8 cellular contexts compared by ENCODE assay signal in the genomic region with DNA sequence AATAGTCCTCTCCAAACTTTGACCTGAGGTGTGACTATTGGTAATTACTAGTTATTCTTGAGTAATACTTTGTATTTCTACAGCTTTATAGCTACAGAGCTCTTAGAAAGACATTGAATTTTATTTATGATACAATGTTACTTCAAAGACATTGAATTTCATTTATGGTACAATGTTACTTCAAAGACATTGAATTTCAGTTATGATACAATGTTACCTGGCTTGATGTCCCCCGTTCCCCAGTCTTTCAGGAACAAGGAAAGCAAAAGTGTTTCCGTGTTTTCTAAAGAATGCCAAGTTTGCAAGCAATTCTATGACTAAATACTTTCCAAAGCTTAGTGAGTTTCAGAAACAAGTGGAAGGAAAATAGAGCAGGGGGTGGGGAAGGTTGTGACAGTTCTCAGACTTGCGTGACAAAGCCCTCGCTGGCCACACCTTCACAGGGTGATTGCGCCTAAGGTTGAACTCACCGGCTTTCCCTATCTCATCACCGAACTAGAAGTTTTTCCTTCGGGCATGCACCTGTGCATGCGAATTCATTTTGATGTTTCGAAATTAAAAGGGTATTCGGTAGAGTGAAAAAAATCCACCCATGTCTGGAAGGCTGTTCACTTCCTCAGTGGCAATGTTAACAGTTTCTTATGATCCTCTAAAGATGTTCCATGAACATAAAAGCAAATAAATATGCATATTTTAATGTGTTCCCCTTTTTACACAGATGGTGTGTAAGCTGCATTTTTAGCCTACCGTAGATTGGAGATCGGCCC. TPM values are rescaled to one million over a fixed set of nuclear protein-coding genes. Genes with fewer than 3 reads are reported as not detected.
DNase-seq lines count a peak whose midpoint lies in the region; ATAC-seq and TF ChIP-seq lines count a peak whose summit lies in the region.

No MANE protein-coding gene starts in this region.

- H3K36me3 ChIP-seq in mesodermal cell (ENCODE audit: control insufficient read depth, insufficient read depth, low read length), result peaks cover 20% of the 10 kb centered on the region

- H3K4me3 ChIP-seq in choroid plexus epithelial cell (ENCODE audit: low read depth, low read length) (peak overlapping the region; percentile 66), mesodermal cell (ENCODE audit: extremely low read depth, insufficient read depth, low read length, poor library complexity, severe bottlenecking) (peak overlapping the region; percentile 91)

- H3K9me3 ChIP-seq in mesodermal cell (ENCODE audit: control insufficient read depth, low read length), result no peaks in the 10 kb centered on the region

- ATAC-seq in activated CD4-positive, CD25-positive, alpha-beta regulatory T cell treated with anti-CD3 and anti-CD28 coated beads, Interleukin-2, amount 50 U/mL, for 24 hours, result peak; percentile 48 to 51
- no peak for ATAC-seq in GM19351 (IDR thresholded peaks at IDR 0.05; ENCODE audit: unreplicated experiment)

- TF ChIP-seq CTCF in choroid plexus epithelial cell (conservative IDR thresholded peaks at IDR 0.05; ENCODE audit: low read depth, low read length), result no peak

- WGBS in mesodermal cell (ENCODE audit: insufficient coverage in 2 of 2), 2 experiments, result 47 to 86% methylated on average over 4 to 6 of the region's 13 CpGs

- peak overlapping the region; percentile 92 for H3K27ac ChIP-seq in mesodermal cell (ENCODE audit: low read depth, low read length, severe bottlenecking)

- DNase-seq in Daoy (ENCODE audit: low read depth), result peak; percentile 23
- peak; percentile 20 for DNase-seq in LHCN-M2 (ENCODE audit: low read depth)
- peak; percentile 43 for DNase-seq in choroid plexus epithelial cell (ENCODE audit: low read depth)
- DNase-seq in stimulated activated CD8-positive, alpha-beta memory T cell treated with anti-CD3 and anti-CD28 coated beads, Interleukin-4, amount 100 ng/mL, for 24 hours (ENCODE audit: low read depth), result peak; percentile 49
- no peak for DNase-seq in NCI-H128 (lab: John Stamatoyannopoulos, UW; ENCODE audit: unreplicated experiment)

- peaks cover 4% of the 10 kb centered on the region for H3K4me1 ChIP-seq in mesodermal cell (ENCODE audit: control insufficient read depth, insufficient read depth, low read length, poor library complexity, severe bottlenecking)

RNA-seq across cellular contexts. Expression of a gene that starts 0.9 kb away (rescaled TPM):
- 39.9 and 46.1 TPM in 2 replicates for total RNA-seq in Daoy (2014; rRNA removed; shearing (Covaris generic))
- 27.8 and 30.3 TPM in 2 replicates for total RNA-seq in LHCN-M2 (2014; rRNA removed)
- 3.5 TPM for polyA plus RNA-seq in LHCN-M2 (2012)
- 36.7 TPM for polyA plus RNA-seq in mesodermal cell (2013, experiment 1 of 2)
- polyA plus RNA-seq in mesodermal cell (2013, experiment 2 of 2), result 41.7 TPM

RNA-seq across cellular contexts. Expression of a gene that starts 44.7 kb away (rescaled TPM):
- 4.3 and 8.7 TPM in 2 replicates for total RNA-seq in Daoy (2014; rRNA removed; shearing (Covaris generic))
- total RNA-seq in LHCN-M2 (2014; rRNA removed), result 7.9 and 8.3 TPM in 2 replicates
- polyA plus RNA-seq in LHCN-M2 (2012), result 3.5 TPM
- polyA plus RNA-seq in mesodermal cell (2013, experiment 1 of 2), result 8.3 TPM
- polyA plus RNA-seq in mesodermal cell (2013, experiment 2 of 2), result 9.2 TPM
